1 cellular context compared by ENCODE assay signal in the genomic region with DNA sequence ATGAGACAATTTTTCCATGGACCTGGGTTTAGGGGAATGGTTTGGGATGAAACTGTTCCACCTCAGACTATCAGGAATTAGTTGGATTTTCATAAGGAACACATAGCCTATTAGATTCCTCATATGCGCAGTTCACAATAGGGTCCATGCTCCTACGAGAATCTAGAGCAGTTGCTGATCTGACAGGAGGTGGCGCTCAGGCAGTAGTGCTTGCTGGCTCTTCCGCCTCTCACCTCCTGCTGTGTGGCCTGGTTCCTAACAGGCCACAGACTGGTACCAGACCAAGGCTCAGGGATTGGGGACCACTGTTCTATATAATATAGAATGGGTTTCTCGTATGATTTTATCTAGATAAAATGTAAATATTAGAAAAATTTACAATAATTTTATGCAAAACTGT.
TF ChIP-seq lines count a peak whose summit lies in the region.

No MANE protein-coding gene starts in this region.

TF ChIP-seq in SK-N-SH, 30 proteins besides CTCF, POLR2A, EP300 and RAD21 (continued from another document):
- TF ChIP-seq, protein P1, sequence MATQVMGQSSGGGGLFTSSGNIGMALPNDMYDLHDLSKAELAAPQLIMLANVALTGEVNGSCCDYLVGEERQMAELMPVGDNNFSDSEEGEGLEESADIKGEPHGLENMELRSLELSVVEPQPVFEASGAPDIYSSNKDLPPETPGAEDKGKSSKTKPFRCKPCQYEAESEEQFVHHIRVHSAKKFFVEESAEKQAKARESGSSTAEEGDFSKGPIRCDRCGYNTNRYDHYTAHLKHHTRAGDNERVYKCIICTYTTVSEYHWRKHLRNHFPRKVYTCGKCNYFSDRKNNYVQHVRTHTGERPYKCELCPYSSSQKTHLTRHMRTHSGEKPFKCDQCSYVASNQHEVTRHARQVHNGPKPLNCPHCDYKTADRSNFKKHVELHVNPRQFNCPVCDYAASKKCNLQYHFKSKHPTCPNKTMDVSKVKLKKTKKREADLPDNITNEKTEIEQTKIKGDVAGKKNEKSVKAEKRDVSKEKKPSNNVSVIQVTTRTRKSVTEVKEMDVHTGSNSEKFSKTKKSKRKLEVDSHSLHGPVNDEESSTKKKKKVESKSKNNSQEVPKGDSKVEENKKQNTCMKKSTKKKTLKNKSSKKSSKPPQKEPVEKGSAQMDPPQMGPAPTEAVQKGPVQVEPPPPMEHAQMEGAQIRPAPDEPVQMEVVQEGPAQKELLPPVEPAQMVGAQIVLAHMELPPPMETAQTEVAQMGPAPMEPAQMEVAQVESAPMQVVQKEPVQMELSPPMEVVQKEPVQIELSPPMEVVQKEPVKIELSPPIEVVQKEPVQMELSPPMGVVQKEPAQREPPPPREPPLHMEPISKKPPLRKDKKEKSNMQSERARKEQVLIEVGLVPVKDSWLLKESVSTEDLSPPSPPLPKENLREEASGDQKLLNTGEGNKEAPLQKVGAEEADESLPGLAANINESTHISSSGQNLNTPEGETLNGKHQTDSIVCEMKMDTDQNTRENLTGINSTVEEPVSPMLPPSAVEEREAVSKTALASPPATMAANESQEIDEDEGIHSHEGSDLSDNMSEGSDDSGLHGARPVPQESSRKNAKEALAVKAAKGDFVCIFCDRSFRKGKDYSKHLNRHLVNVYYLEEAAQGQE (IDR thresholded peaks at IDR 0.05; ENCODE audit: low read depth, low read length), result no peak
- TF ChIP-seq, protein P2, sequence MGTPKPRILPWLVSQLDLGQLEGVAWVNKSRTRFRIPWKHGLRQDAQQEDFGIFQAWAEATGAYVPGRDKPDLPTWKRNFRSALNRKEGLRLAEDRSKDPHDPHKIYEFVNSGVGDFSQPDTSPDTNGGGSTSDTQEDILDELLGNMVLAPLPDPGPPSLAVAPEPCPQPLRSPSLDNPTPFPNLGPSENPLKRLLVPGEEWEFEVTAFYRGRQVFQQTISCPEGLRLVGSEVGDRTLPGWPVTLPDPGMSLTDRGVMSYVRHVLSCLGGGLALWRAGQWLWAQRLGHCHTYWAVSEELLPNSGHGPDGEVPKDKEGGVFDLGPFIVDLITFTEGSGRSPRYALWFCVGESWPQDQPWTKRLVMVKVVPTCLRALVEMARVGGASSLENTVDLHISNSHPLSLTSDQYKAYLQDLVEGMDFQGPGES (IDR thresholded peaks at IDR 0.05; ENCODE audit: low read depth, low read length), result no peak
- no peak for TF ChIP-seq FOSL2 (IDR thresholded peaks at IDR 0.05; ENCODE audit: borderline replicate concordance, low read depth)
- TF ChIP-seq RXRA (IDR thresholded peaks at IDR 0.05; ENCODE audit: borderline replicate concordance, low read depth), result no peak
- TF ChIP-seq NFIC (IDR thresholded peaks at IDR 0.05; ENCODE audit: borderline replicate concordance), result no peak
- TF ChIP-seq FOXM1 (IDR thresholded peaks at IDR 0.05; ENCODE audit: low read depth), result no peak
- TF ChIP-seq, protein P3, sequence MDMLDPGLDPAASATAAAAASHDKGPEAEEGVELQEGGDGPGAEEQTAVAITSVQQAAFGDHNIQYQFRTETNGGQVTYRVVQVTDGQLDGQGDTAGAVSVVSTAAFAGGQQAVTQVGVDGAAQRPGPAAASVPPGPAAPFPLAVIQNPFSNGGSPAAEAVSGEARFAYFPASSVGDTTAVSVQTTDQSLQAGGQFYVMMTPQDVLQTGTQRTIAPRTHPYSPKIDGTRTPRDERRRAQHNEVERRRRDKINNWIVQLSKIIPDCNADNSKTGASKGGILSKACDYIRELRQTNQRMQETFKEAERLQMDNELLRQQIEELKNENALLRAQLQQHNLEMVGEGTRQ (IDR thresholded peaks at IDR 0.05; ENCODE audit: borderline replicate concordance, low read depth, low read length), result no peak
- TF ChIP-seq GATA2 (CRISPR knock-in tag; IDR thresholded peaks at IDR 0.05), result no peak
